Comparison of ENCODE assay signal across 8 cellular contexts in genomic region chr1:15684042-15684461, GRCh38. TPM values are rescaled to one million over a fixed set of nuclear protein-coding genes. Genes with fewer than 3 reads are reported as not detected.
DNase-seq lines count a peak whose midpoint lies in the region; ATAC-seq and TF ChIP-seq lines count a peak whose summit lies in the region.

Gene PLEKHM2 (plus strand): TSS chr1:15684320. CDS start chr1:15684559, 239 bp downstream.

- DNase-seq in NOMO-1 (lab: John Stamatoyannopoulos, UW; ENCODE audit: unreplicated experiment in 2 of 2) (peak; percentile 22 to 60), NOMO-1 treated with DMSO at 0.1 percent for 48 hours (lab: John Stamatoyannopoulos, UW; ENCODE audit: unreplicated experiment) (no peak), dermis blood vessel endothelial cell (peak; percentile 62), lower leg skin (ENCODE audit: low spot score in 2 of 2) (peak in 1 of 2 donors; percentile 89)
- DNase-seq in activated CD4-positive, alpha-beta T cell treated with anti-CD3 and anti-CD28 coated beads for 24 hours (ENCODE audit: low read depth in 2 of 2): peak; percentile 16 to 28
- DNase-seq in stimulated activated CD8-positive, alpha-beta memory T cell treated with anti-CD3 and anti-CD28 coated beads, Interleukin-2, amount 100 ng/mL, for 48 hours (ENCODE audit: low read depth in 2 of 2): peak; percentile 28 to 38

- no peaks in the 10 kb centered on the region; the same call in 1 of the 2 replicates for H3K36me3 ChIP-seq in KOPT-K1 (ENCODE audit: insufficient read depth, low read length)

- intact Hi-C loops in lower leg skin (cut with DNase I; ENCODE audit: low total_unique reads): no loop called here

- H3K27ac ChIP-seq in KOPT-K1 (ENCODE audit: low read depth, low read length, poor library complexity, severe bottlenecking): peak within 1 kb of the TSS; percentile 83

- peak within 1 kb of the TSS; percentile 75 for H3K4me3 ChIP-seq in lower leg skin (ENCODE audit: low read depth, poor library complexity, severe bottlenecking)

- no peak for ATAC-seq in HG03039 (IDR thresholded peaks at IDR 0.05; ENCODE audit: unreplicated experiment)

- TF ChIP-seq POLR2A in lower leg skin (IDR thresholded peaks at IDR 0.05): peak in 1 of 2 donors; percentile 17

- no peaks in the 10 kb centered on the region for H3K9me3 ChIP-seq in KOPT-K1 (ENCODE audit: insufficient read depth, low read length, poor library complexity, severe bottlenecking)

- no peak for TF ChIP-seq CTCF in lower leg skin (IDR thresholded peaks at IDR 0.05)

- WGBS in lower leg skin, 2 donors: 0% methylated on average over 10 of the region's 52 CpGs; no CpG with 5 or more reads in 1 of the 2 donors

RNA-seq across cellular contexts. Expression of gene PLEKHM2, which starts in this region (rescaled TPM):
- 61.8 and 77.2 TPM in 2 replicates for total RNA-seq in dermis blood vessel endothelial cell
- total RNA-seq in lower leg skin: 10 to 100 TPM; 55.5 to 98.7 (median 61.9) TPM
